ENCODE assay signal across 24 cellular contexts in genomic region chr2:20180676-20181648, GRCh38. TPM values are rescaled to one million over a fixed set of nuclear protein-coding genes. Genes with fewer than 3 reads are reported as not detected.
DNase-seq lines count a peak whose midpoint lies in the region; ATAC-seq and TF ChIP-seq lines count a peak whose summit lies in the region.
"Had no signal": no experiment of that assay in that cellular context is flagged by ENCODE, and none has a peak within 500 bp of the region (broad histone marks: within the 10 kb centered on the region; RNA-seq: fewer than 3 reads in every experiment).

No MANE protein-coding gene starts in this region.

- H3K36me3 ChIP-seq in heart left ventricle (no peaks in the 10 kb centered on the region), left lung (no peaks in the 10 kb centered on the region), testis (ENCODE audit: low read depth, missing control alignments) (no peaks in the 10 kb centered on the region)
- H3K36me3 ChIP-seq: breast epithelium, gastroesophageal sphincter had no signal

- no peaks in the 10 kb centered on the region for H3K9me3 ChIP-seq in heart left ventricle
- no peaks in the 10 kb centered on the region for H3K9me3 ChIP-seq in left lung
- no peaks in the 10 kb centered on the region for H3K9me3 ChIP-seq in testis
- H3K9me3 ChIP-seq: breast epithelium, gastroesophageal sphincter had no signal

- TF ChIP-seq CTCF in heart left ventricle (IDR thresholded peaks at IDR 0.05) = no peak
- no peak for TF ChIP-seq CTCF in left lung (IDR thresholded peaks at IDR 0.05)
- TF ChIP-seq CTCF in testis (IDR thresholded peaks at IDR 0.05) = no peak

- ATAC-seq in heart left ventricle (no peak), left lung (no peak), GM21367 (IDR thresholded peaks at IDR 0.05; ENCODE audit: unreplicated experiment) (no peak), GM19455 (IDR thresholded peaks at IDR 0.05; ENCODE audit: unreplicated experiment) (no peak)
- ATAC-seq: activated T-cell treated with anti-CD3 and anti-CD28 coated beads, Interleukin-2, amount 50 U/mL, for 72 hours; gastroesophageal sphincter; stimulated activated effector memory CD8-positive, alpha-beta T cell treated with anti-CD3 and anti-CD28 coated beads, Interleukin-12 subunit alpha, Interleukin-12 subunit beta, amount 100 ng/mL, for 72 hours had no signal

- no peaks in the 10 kb centered on the region for H3K27me3 ChIP-seq in heart left ventricle
- no peaks in the 10 kb centered on the region for H3K27me3 ChIP-seq in left lung
- H3K27me3 ChIP-seq in testis = no peaks in the 10 kb centered on the region
- H3K27me3 ChIP-seq: breast epithelium, gastroesophageal sphincter had no signal

- H3K27ac ChIP-seq in heart left ventricle = no peak overlapping the region
- peak overlapping the region; percentile 72 to 75 for H3K27ac ChIP-seq in left lung
- H3K27ac ChIP-seq in testis = no peak overlapping the region
- H3K27ac ChIP-seq: coronary artery, gastroesophageal sphincter had no signal

- intact Hi-C loops in cardiac septum (cut with DNase I) = no loop called here
- intact Hi-C loops in heart left ventricle (cut with DNase I) = no loop called here
- intact Hi-C loops in left lung (cut with DNase I) = no loop called here
- intact Hi-C loops in posterior vena cava (cut with DNase I) = no loop called here
- intact Hi-C loops in testis (cut with DNase I; ENCODE audit: low total_unique reads) = no loop called here

- WGBS in heart left ventricle, 4 donors = 94 to 98% (median 97%) methylated on average over 15 to 17 of the region's 17 CpGs
- WGBS in testis, 2 donors = 94% methylated on average over 16 to 17 of the region's 17 CpGs

- peaks cover 0 to 13% (median 0%) of the 10 kb centered on the region in 12 donors for H3K4me1 ChIP-seq in heart left ventricle
- H3K4me1 ChIP-seq in left lung = peaks cover 8 to 22% of the 10 kb centered on the region in 2 donors
- no peaks in the 10 kb centered on the region for H3K4me1 ChIP-seq in testis
- H3K4me1 ChIP-seq: gastroesophageal sphincter had no signal

- no peak for TF ChIP-seq POLR2A in heart left ventricle (IDR thresholded peaks at IDR 0.05)
- no peak for TF ChIP-seq POLR2A in testis (IDR thresholded peaks at IDR 0.05)

- DNase-seq in cardiac septum (ENCODE audit: low spot score) (peak; percentile 51), heart left ventricle (no peak), left lung (peak in 1 of 2 donors; percentile 40), posterior vena cava (ENCODE audit: low spot score) (peak; percentile 49), HuH-7.5 (ENCODE audit: low spot score) (no peak), testis (no peak)
- DNase-seq: activated CD4-positive, alpha-beta T cell treated with anti-CD3 and anti-CD28 coated beads for 48 hours; activated naive CD4-positive, alpha-beta T cell treated with Interleukin-2 at 50 U/mL for 16 hours; activated T-cell treated with anti-CD3 and anti-CD28 coated beads, Interleukin-2, amount 50 U/mL, for 72 hours; amniotic stem cell; COR-L47; DMS79; GF-D8; Karpas-422; NCI-H1694 treated with DMSO at 0.1 percent for 48 hours; stimulated activated CD4-positive, alpha-beta T cell treated with anti-CD3 and anti-CD28 coated beads, Interleukin-2, amount 100 ng/mL, for 48 hours; T-helper 2 cell had no signal

- no peak overlapping the region for H3K4me3 ChIP-seq in heart left ventricle
- H3K4me3 ChIP-seq in left lung = no peak overlapping the region
- no peak overlapping the region for H3K4me3 ChIP-seq in testis
- H3K4me3 ChIP-seq: breast epithelium, coronary artery, gastroesophageal sphincter had no signal

RNA-seq across cellular contexts. Expression of gene SDC1, which starts 44.0 kb away (rescaled TPM):
- total RNA-seq in cardiac septum = 0.32 TPM
- 1 to 10 TPM in 1 of 9 donors, under 1 TPM in 7, not detected in 1; 0.20 to 2.2 (median 0.39) TPM for total RNA-seq in heart left ventricle
- under 1 TPM; 0.15 to 0.28 TPM for polyA plus RNA-seq in heart left ventricle
- total RNA-seq in left lung = 100 to 1,000 TPM; 127 to 278 TPM
- 1 to 10 TPM; 1.2 to 3.0 TPM for total RNA-seq in posterior vena cava
- total RNA-seq in testis = 1 to 10 TPM; 8.7 to 9.2 TPM
- 11.9 TPM for polyA plus RNA-seq in testis (ENCODE audit: insufficient read depth, low read depth, low replicate concordance)
- total RNA-seq: B cell had no signal

Comparison
In these comparisons a context has a peak if more than half of its experiments do, and no peak if none do; other contexts are left out.
1. DNase-seq: peak in cardiac septum (single experiment) and posterior vena cava (single experiment); none in heart left ventricle (0 of 5), HuH-7.5 (single experiment) and testis (single experiment).
2. H3K27ac ChIP-seq: peak in left lung (2 of 2); none in heart left ventricle (0 of 12) and testis (0 of 2).
3. RNA of gene SDC1, which starts 44.0 kb away (total RNA-seq): 127 to 278 TPM in left lung; 8.7 to 9.2 TPM in testis, 1.2 to 3.0 TPM in posterior vena cava, 0.20 to 2.2 TPM in heart left ventricle and 0.32 TPM in cardiac septum (single experiment); every median in the first group is over 10 times any median in the second.